20 cellular contexts compared by ENCODE assay signal in the genomic region with DNA sequence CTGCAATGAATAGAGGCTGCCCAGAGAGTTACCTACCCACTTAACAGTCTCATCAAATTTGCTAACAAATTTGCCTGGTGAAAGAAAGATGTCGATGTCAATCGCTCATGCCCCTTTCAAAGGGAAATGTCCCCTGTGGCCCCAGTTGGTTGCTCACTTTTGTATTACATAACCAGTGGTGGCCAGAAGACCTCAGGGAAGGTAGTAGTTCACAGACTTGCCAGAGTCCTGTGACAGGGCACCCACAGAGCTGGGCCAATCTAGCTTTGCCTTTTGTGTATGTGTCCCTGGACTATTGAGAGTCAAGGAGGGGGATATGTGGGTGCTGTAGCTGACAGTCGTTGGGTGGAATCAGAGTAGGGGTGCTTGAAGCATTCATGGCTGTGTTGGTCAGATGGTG.
DNase-seq lines count a peak whose midpoint lies in the region; ATAC-seq and TF ChIP-seq lines count a peak whose summit lies in the region.
"Had no signal": no experiment of that assay in that cellular context is flagged by ENCODE, and none has a peak within 500 bp of the region (broad histone marks: within the 10 kb centered on the region; RNA-seq: fewer than 3 reads in every experiment).

No MANE protein-coding gene starts in this region.

- ATAC-seq in IMR-90 (ENCODE audit: low read depth) (no peak), WTC11 (no peak), GM18867 (IDR thresholded peaks at IDR 0.05; ENCODE audit: unreplicated experiment) (no peak)
- ATAC-seq: sciatic nerve; stimulated activated naive B cell treated with anti-CD40 and anti-IgM and Interleukin-4, amounts not matched to agents 10 μg/mL and 1 μg/mL and 100 μg/mL, for 72 hours had no signal

- H4K8ac ChIP-seq in IMR-90 (ENCODE audit: low read depth in 2 of 2, low read length in 2 of 2), result no peak overlapping the region

- no peaks in the 10 kb centered on the region for H4K20me1 ChIP-seq in IMR-90 (ENCODE audit: insufficient read depth, low read length)

- H2AFZ ChIP-seq in IMR-90 (replicated peaks; ENCODE audit: low read length, poor library complexity), result no peak overlapping the region

- no peaks in the 10 kb centered on the region for H3K27me3 ChIP-seq in IMR-90 (ENCODE audit: control insufficient read depth, insufficient read depth, low read length)
- no peaks in the 10 kb centered on the region for H3K27me3 ChIP-seq in suprapubic skin
- H3K27me3 ChIP-seq: dorsolateral prefrontal cortex had no signal

- H3K36me3 ChIP-seq in IMR-90 (ENCODE audit: control insufficient read depth, insufficient read depth, low read length) (no peaks in the 10 kb centered on the region), suprapubic skin (no peaks in the 10 kb centered on the region)
- H3K36me3 ChIP-seq: prostate gland had no signal

- no TSS peak for BruUV-seq in IMR-90 (replicated peaks; lab: Mats Ljungman, UMichigan)

- CTCF ChIA-PET in activated naive CD4-positive, alpha-beta T cell treated with anti-CD3 and anti-CD28 coated beads for 36 hours (lab: Charles Lee), result interaction anchor here (0.7 to 3.4 kb wide), 5 partner anchors 9 to 260 kb away, joined by 3 to 20 read pairs (median 4); no protein-coding TSS in a partner anchor
- CTCF ChIA-PET in IMR-90 (lab: Yijun Ruan, JAX), result no interaction called here
- CTCF ChIA-PET in WTC11 (lab: Charles Lee), result no interaction called here

- H3K9me3 Mint-ChIP-seq in activated naive CD4-positive, alpha-beta T cell treated with anti-CD3 and anti-CD28 coated beads for 36 hours, result peaks cover 3% of the 10 kb centered on the region
- H3K9me3 Mint-ChIP-seq in WTC11, result peaks cover 34% of the 10 kb centered on the region
- H3K9me3 Mint-ChIP-seq: stimulated activated naive B cell treated with anti-CD40 and anti-IgM and Interleukin-4, amounts not matched to agents 10 μg/mL and 1 μg/mL and 100 μg/mL, for 72 hours had no signal

- no peak overlapping the region for H2BK20ac ChIP-seq in IMR-90 (ENCODE audit: low read depth, low read length)

- 0 out of 3 replicates have a peak overlapping the region, but pooled peaks have one; percentile 6 for H2BK15ac ChIP-seq in IMR-90 (ENCODE audit: low read depth, low read length)

- peaks cover 5% of the 10 kb centered on the region for H3K36me3 Mint-ChIP-seq in activated naive CD4-positive, alpha-beta T cell treated with anti-CD3 and anti-CD28 coated beads for 36 hours (ENCODE audit: low read depth)
- H3K36me3 Mint-ChIP-seq in WTC11, result peaks cover 25% of the 10 kb centered on the region
- H3K36me3 Mint-ChIP-seq: stimulated activated naive B cell treated with anti-CD40 and anti-IgM and Interleukin-4, amounts not matched to agents 10 μg/mL and 1 μg/mL and 100 μg/mL, for 72 hours had no signal

- H4K91ac ChIP-seq in IMR-90 (ENCODE audit: insufficient read depth, low read depth, low read length), result no peak overlapping the region

- intact Hi-C loops in activated naive CD4-positive, alpha-beta T cell treated with anti-CD3 and anti-CD28 coated beads for 36 hours (cut with micrococcal nuclease), result no loop called here
- intact Hi-C loops in IMR-90 (cut with micrococcal nuclease), result no loop called here

- H3K4me2 ChIP-seq in IMR-90 (ENCODE audit: low read depth, low read length), result no peak overlapping the region

- H3K79me1 ChIP-seq in IMR-90 (ENCODE audit: low read depth in 1 of 2, low read length in 2 of 2), result no peaks in the 10 kb centered on the region; a peak in 1 of 4 replicates

- H3K4me1 ChIP-seq in IMR-90 (ENCODE audit: control insufficient read depth, insufficient read depth, low read length) (peaks cover 20% of the 10 kb centered on the region), suprapubic skin (peaks cover 47% of the 10 kb centered on the region)
- H3K4me1 ChIP-seq: prostate gland had no signal

- TF ChIP-seq POLR2A in IMR-90 (IDR thresholded peaks at IDR 0.05; ENCODE audit: low read depth, low read length) (no peak), suprapubic skin (IDR thresholded peaks at IDR 0.05) (no peak)

- H3K23ac ChIP-seq in IMR-90 (ENCODE audit: low read depth, low read length), result no peak overlapping the region

- no peak overlapping the region for H2BK5ac ChIP-seq in IMR-90 (ENCODE audit: low read depth, low read length, poor library complexity, severe bottlenecking)

- H3K27me3 Mint-ChIP-seq in activated naive CD4-positive, alpha-beta T cell treated with anti-CD3 and anti-CD28 coated beads for 36 hours (ENCODE audit: low read depth), result no peaks in the 10 kb centered on the region
- peaks cover 39% of the 10 kb centered on the region for H3K27me3 Mint-ChIP-seq in WTC11 (ENCODE audit: low read depth)

- no peak overlapping the region for H3K4ac ChIP-seq in IMR-90 (ENCODE audit: low read depth, low read length)

- peak overlapping the region; percentile 61 for H3K27ac Mint-ChIP-seq in activated naive CD4-positive, alpha-beta T cell treated with anti-CD3 and anti-CD28 coated beads for 36 hours
- H3K27ac Mint-ChIP-seq in WTC11, result no peak overlapping the region
- H3K27ac Mint-ChIP-seq: activated T-helper 1 cell treated with anti-CD3 and anti-CD28 coated beads, Interleukin-12 subunit alpha, Interleukin-12 subunit beta, Interleukin-2, Interleukin-4 antibody, amounts not matched to agents 30 ng/mL and 10 ng/mL and 1 ng/mL, durations not matched to agents 14 hours and 24 hours and 36 hours; B cell; stimulated activated naive B cell treated with anti-CD40 and anti-IgM and Interleukin-4, amounts not matched to agents 10 μg/mL and 1 μg/mL and 100 μg/mL, for 72 hours had no signal

- DNase-seq in activated naive CD4-positive, alpha-beta T cell treated with anti-CD3 and anti-CD28 coated beads for 36 hours, result no peak
- DNase-seq in activated naive CD4-positive, alpha-beta T cell (lab: John Stamatoyannopoulos, UW), result no peak
- DNase-seq in IMR-90 (no peak), epithelial cell of prostate (ENCODE audit: low read depth, low spot score) (no peak), suprapubic skin (ENCODE audit: low spot score in 2 of 2) (no peak), WTC11 (ENCODE audit: low spot score) (no peak)
- DNase-seq: dorsolateral prefrontal cortex; HCEC 1CT; KBM-7; mesendoderm; NCI-H446; NCI-H82; nucleus accumbens; stimulated activated naive B cell treated with anti-CD40 and anti-IgM and Interleukin-4, amounts not matched to agents 10 μg/mL and 1 μg/mL and 100 μg/mL, for 72 hours had no signal

- POLR2A ChIA-PET in IMR-90 (lab: Charles Lee; ENCODE audit: unreplicated experiment) (no interaction called here), WTC11 (lab: Charles Lee) (no interaction called here)

- H3K9me3 ChIP-seq in IMR-90 (ENCODE audit: control insufficient read depth, insufficient read depth, low read length) (no peaks in the 10 kb centered on the region), suprapubic skin (no peaks in the 10 kb centered on the region)
- H3K9me3 ChIP-seq: prostate gland had no signal

- in situ Hi-C loops in IMR-90 (cut with MboI; ENCODE audit: low sequenced_read_pairs), result no loop called here

- peaks cover 13% of the 10 kb centered on the region for H3K9me1 ChIP-seq in IMR-90 (ENCODE audit: insufficient read depth, low read length)

- peaks cover 87% of the 10 kb centered on the region for H3K4me1 Mint-ChIP-seq in activated naive CD4-positive, alpha-beta T cell treated with anti-CD3 and anti-CD28 coated beads for 36 hours (ENCODE audit: low read depth)
- H3K4me1 Mint-ChIP-seq in WTC11, result peaks cover 34% of the 10 kb centered on the region
- H3K4me1 Mint-ChIP-seq: B cell; stimulated activated naive B cell treated with anti-CD40 and anti-IgM and Interleukin-4, amounts not matched to agents 10 μg/mL and 1 μg/mL and 100 μg/mL, for 72 hours had no signal

- H3K14ac ChIP-seq in IMR-90 (replicated peaks; ENCODE audit: low read depth, low read length), result no peak overlapping the region

- no peak overlapping the region for H2BK120ac ChIP-seq in IMR-90 (ENCODE audit: low read depth, low read length)

- WGBS in IMR-90 (ENCODE audit: extremely low coverage in 2 of 2, insufficient read length in 1 of 2), 2 experiments, result no CpG with 5 or more reads among the region's 3 CpGs
- WGBS in suprapubic skin, result 95% methylated on average over 3 of the region's 3 CpGs

- no peak overlapping the region for H3K9ac ChIP-seq in IMR-90 (ENCODE audit: low read depth, low read length)

- no peak overlapping the region for H3K27ac ChIP-seq in IMR-90 (ENCODE audit: insufficient read depth, low read length)
- H3K27ac ChIP-seq in epithelial cell of prostate, result peak overlapping the region; percentile 97
- H3K27ac ChIP-seq in suprapubic skin, result peak overlapping the region; percentile 22
- H3K27ac ChIP-seq: dorsolateral prefrontal cortex, prostate gland, SK-N-MC had no signal

- TF ChIP-seq EP300 in suprapubic skin (IDR thresholded peaks at IDR 0.05), result no peak

- H2AK9ac ChIP-seq in IMR-90 (replicated peaks; ENCODE audit: low read depth, low read length, poor library complexity), result no peak overlapping the region

- TF ChIP-seq RAD21 in IMR-90 (IDR thresholded peaks at IDR 0.05; ENCODE audit: low read length), result no peak

- H4K5ac ChIP-seq in IMR-90 (ENCODE audit: low read depth, low read length), result no peak overlapping the region

- no peak overlapping the region for H3K4me3 ChIP-seq in IMR-90 (ENCODE audit: insufficient read depth, low read depth, low read length)
- H3K4me3 ChIP-seq in suprapubic skin, result no peak overlapping the region
- H3K4me3 ChIP-seq: dorsolateral prefrontal cortex, prostate gland, SK-N-MC had no signal

- H3K18ac ChIP-seq in IMR-90 (ENCODE audit: low read depth, low read length), result no peak overlapping the region

- H2AK5ac ChIP-seq in IMR-90 (ENCODE audit: low read depth, low read length), result peak overlapping the region; percentile 35; the same call in 1 of the 2 replicates

- H3K4me3 Mint-ChIP-seq in activated naive CD4-positive, alpha-beta T cell treated with anti-CD3 and anti-CD28 coated beads for 36 hours, result no peak overlapping the region
- no peak overlapping the region for H3K4me3 Mint-ChIP-seq in WTC11
- H3K4me3 Mint-ChIP-seq: activated T-helper 1 cell treated with anti-CD3 and anti-CD28 coated beads, Interleukin-12 subunit alpha, Interleukin-12 subunit beta, Interleukin-2, Interleukin-4 antibody, amounts not matched to agents 30 ng/mL and 10 ng/mL and 1 ng/mL, durations not matched to agents 14 hours and 24 hours and 36 hours; B cell; stimulated activated naive B cell treated with anti-CD40 and anti-IgM and Interleukin-4, amounts not matched to agents 10 μg/mL and 1 μg/mL and 100 μg/mL, for 72 hours had no signal

- dilution Hi-C loops in IMR-90 (cut with HindIII; ENCODE audit: low sequenced_read_pairs, unreplicated experiment), result no loop called here

- TF ChIP-seq CTCF in IMR-90 (conservative IDR thresholded peaks at IDR 0.05; ENCODE audit: low read depth, low read length) (no peak), suprapubic skin (IDR thresholded peaks at IDR 0.05) (no peak), WTC11 (IDR thresholded peaks at IDR 0.05) (no peak)

- no peak overlapping the region for H3K56ac ChIP-seq in IMR-90 (ENCODE audit: extremely low read depth, insufficient read depth, low read length)

TF ChIP-seq in IMR-90, 13 proteins besides CTCF, POLR2A, EP300 and RAD21 (continues in another document):
- TF ChIP-seq MXI1 (IDR thresholded peaks at IDR 0.05; ENCODE audit: borderline replicate concordance, low read depth, low read length), result no peak
- no peak for TF ChIP-seq RCOR1 (IDR thresholded peaks at IDR 0.05; ENCODE audit: insufficient replicate concordance, low read length)

TF ChIP-seq in WTC11, 78 proteins besides CTCF, POLR2A, EP300 and RAD21 (continues in another document):
- TF ChIP-seq ELF4 (CRISPR knock-in tag; IDR thresholded peaks at IDR 0.05; ENCODE audit: low read depth) (no peak), ZBTB21 (CRISPR knock-in tag; IDR thresholded peaks at IDR 0.05; ENCODE audit: borderline replicate concordance) (no peak)
